Comparison of ENCODE assay signal across 5 cellular contexts in genomic region chr14:86513056-86513455, GRCh38.
"Had no signal": no experiment of that assay in that cellular context is flagged by ENCODE, and none has a peak within 500 bp of the region (broad histone marks: within the 10 kb centered on the region; RNA-seq: fewer than 3 reads in every experiment).

No MANE protein-coding gene starts in this region.

- H3K9ac ChIP-seq: KMS-11 had no signal

- H2AFZ ChIP-seq: GM23338 had no signal

- H3K4me3 ChIP-seq: GM23338 had no signal

- H3K4me2 ChIP-seq: GM23338, KMS-11 had no signal

- DNase-seq: H9, HCEC 1CT, KBM-7 had no signal

- H3K27ac ChIP-seq: KMS-11 had no signal
